ENCODE assay signal across 18 cellular contexts in genomic region chrX:74579597-74580209, GRCh38. TPM values are rescaled to one million over a fixed set of nuclear protein-coding genes. Genes with fewer than 3 reads are reported as not detected.
A peak's percentile ranks its signal among the peaks of the same experiment; 100 is the strongest.
DNase-seq lines count a peak whose midpoint lies in the region; ATAC-seq, FAIRE-seq and TF ChIP-seq lines count a peak whose summit lies in the region.
"Had no signal": no experiment of that assay in that cellular context is flagged by ENCODE, and none has a peak within 500 bp of the region (broad histone marks: within the 10 kb centered on the region; RNA-seq: fewer than 3 reads in every experiment).

No MANE protein-coding gene starts in this region.

- in situ Hi-C loops in astrocyte of the spinal cord (cut with HindIII; ENCODE audit: low sequenced_read_pairs), result no loop called here

- no peaks in the 10 kb centered on the region for H3K27me3 ChIP-seq in CD4-positive, alpha-beta T cell (ENCODE audit: control insufficient read depth, insufficient read depth, low read length)
- H3K27me3 ChIP-seq: heart left ventricle, neural progenitor cell, sigmoid colon, transverse colon had no signal

- CTCF ChIA-PET in CD4-positive, alpha-beta T cell (lab: Charles Lee), result no interaction called here

- no peaks in the 10 kb centered on the region for H3K9me3 Mint-ChIP-seq in CD4-positive, alpha-beta T cell
- H3K9me3 Mint-ChIP-seq: activated naive CD8-positive, alpha-beta T cell treated with anti-CD3 and anti-CD28 coated beads, Interleukin-2, amount 10 ng/mL, durations not matched to agents 7 days and 5 days; CD8-positive, alpha-beta T cell had no signal

- H3K27ac ChIP-seq in CD4-positive, alpha-beta T cell (ENCODE audit: low read depth, low read length), result no peak overlapping the region
- H3K27ac ChIP-seq: heart left ventricle, neural progenitor cell, sigmoid colon, transverse colon had no signal

- no peaks in the 10 kb centered on the region for H3K27me3 Mint-ChIP-seq in CD4-positive, alpha-beta T cell
- H3K27me3 Mint-ChIP-seq: activated naive CD8-positive, alpha-beta T cell treated with anti-CD3 and anti-CD28 coated beads, Interleukin-2, amount 10 ng/mL, durations not matched to agents 7 days and 5 days had no signal

- no peaks in the 10 kb centered on the region for H3K4me1 Mint-ChIP-seq in CD4-positive, alpha-beta T cell (ENCODE audit: low read depth)
- H3K4me1 Mint-ChIP-seq: activated naive CD8-positive, alpha-beta T cell treated with anti-CD3 and anti-CD28 coated beads, Interleukin-2, amount 10 ng/mL, durations not matched to agents 7 days and 5 days; neural progenitor cell had no signal

- DNase-seq in EH (ENCODE audit: low read depth), result peak; percentile 20
- DNase-seq in HTR-8/SVneo (ENCODE audit: insufficient read length, low spot score), result no peak
- DNase-seq in astrocyte of the spinal cord (ENCODE audit: low read depth, low spot score), result peak; percentile 49
- DNase-seq in myocyte (ENCODE audit: low read depth), result peak; percentile 33
- DNase-seq in CD4-positive, alpha-beta T cell, result no peak
- DNase-seq in RPMI8226, result no peak
- DNase-seq: activated naive CD8-positive, alpha-beta T cell treated with anti-CD3 and anti-CD28 coated beads, Interleukin-2, amount 10 ng/mL, durations not matched to agents 7 days and 5 days; CD8-positive, alpha-beta T cell; cerebellar nuclear complex; heart left ventricle; NCI-H187 treated with DMSO at 0.1 percent for 48 hours; NCI-H510A; sigmoid colon; stimulated activated CD4-positive, alpha-beta T cell treated with anti-CD3 and anti-CD28 coated beads, Interleukin-4, amount 100 ng/mL, for 4 hours; transverse colon had no signal

- intact Hi-C loops in CD4-positive, alpha-beta T cell (cut with DNase I, micrococcal nuclease), result no loop called here

- no peak overlapping the region for H3K27ac Mint-ChIP-seq in CD4-positive, alpha-beta T cell
- H3K27ac Mint-ChIP-seq: activated naive CD8-positive, alpha-beta T cell treated with anti-CD3 and anti-CD28 coated beads, Interleukin-2, amount 10 ng/mL, durations not matched to agents 7 days and 5 days; CD8-positive, alpha-beta T cell; neural progenitor cell had no signal

- ATAC-seq in HG03196 (IDR thresholded peaks at IDR 0.05; ENCODE audit: unreplicated experiment), result no peak
- ATAC-seq in CD4-positive, alpha-beta T cell (ENCODE audit: poor library complexity), result no peak
- ATAC-seq: CD8-positive, alpha-beta T cell had no signal

- no peak overlapping the region for H3K4me3 Mint-ChIP-seq in CD4-positive, alpha-beta T cell
- H3K4me3 Mint-ChIP-seq: activated naive CD8-positive, alpha-beta T cell treated with anti-CD3 and anti-CD28 coated beads, Interleukin-2, amount 10 ng/mL, durations not matched to agents 7 days and 5 days; CD8-positive, alpha-beta T cell; neural progenitor cell had no signal

- peak; percentile 54 for FAIRE-seq in HTR-8/SVneo (lab: Jason Lieb, UNC)
- FAIRE-seq: keratinocyte had no signal

- H3K36me3 Mint-ChIP-seq in CD4-positive, alpha-beta T cell (ENCODE audit: low read depth), result peaks cover 1% of the 10 kb centered on the region
- H3K36me3 Mint-ChIP-seq: neural progenitor cell had no signal

- no peak for TF ChIP-seq CTCF in astrocyte of the spinal cord (IDR thresholded peaks at IDR 0.05; ENCODE audit: low read depth, low read length)
- no peak for TF ChIP-seq CTCF in CD4-positive, alpha-beta T cell (IDR thresholded peaks at IDR 0.05)

- H3K9me3 ChIP-seq in CD4-positive, alpha-beta T cell (ENCODE audit: control insufficient read depth, low read length), result no peaks in the 10 kb centered on the region
- H3K9me3 ChIP-seq: heart left ventricle, sigmoid colon, transverse colon had no signal

- H3K4me3 ChIP-seq in astrocyte of the spinal cord (ENCODE audit: low read depth, low read length), result no peak overlapping the region
- H3K4me3 ChIP-seq: heart left ventricle, neural progenitor cell, sigmoid colon, transverse colon had no signal

- POLR2A ChIA-PET in CD4-positive, alpha-beta T cell (lab: Charles Lee), result no interaction called here

RNA-seq across cellular contexts. Expression of gene RLIM, which starts 34.7 kb away (rescaled TPM):
- 49.4 and 50.2 TPM in 2 replicates for total RNA-seq in myocyte
- 12.9 TPM for polyA plus RNA-seq in myocyte (2012)
- total RNA-seq in CD4-positive, alpha-beta T cell, result 10 to 100 TPM; 71.0 to 73.6 TPM

Comparison
In these comparisons a context has a peak if more than half of its experiments do, and no peak if none do; other contexts are left out.
1. DNase-seq: peak in EH (single experiment), astrocyte of the spinal cord (single experiment) and myocyte (single experiment); none in HTR-8/SVneo (single experiment), CD4-positive, alpha-beta T cell (0 of 10) and RPMI8226 (single experiment).